ENCODE assay signal across 1 cellular context in the genomic region with DNA sequence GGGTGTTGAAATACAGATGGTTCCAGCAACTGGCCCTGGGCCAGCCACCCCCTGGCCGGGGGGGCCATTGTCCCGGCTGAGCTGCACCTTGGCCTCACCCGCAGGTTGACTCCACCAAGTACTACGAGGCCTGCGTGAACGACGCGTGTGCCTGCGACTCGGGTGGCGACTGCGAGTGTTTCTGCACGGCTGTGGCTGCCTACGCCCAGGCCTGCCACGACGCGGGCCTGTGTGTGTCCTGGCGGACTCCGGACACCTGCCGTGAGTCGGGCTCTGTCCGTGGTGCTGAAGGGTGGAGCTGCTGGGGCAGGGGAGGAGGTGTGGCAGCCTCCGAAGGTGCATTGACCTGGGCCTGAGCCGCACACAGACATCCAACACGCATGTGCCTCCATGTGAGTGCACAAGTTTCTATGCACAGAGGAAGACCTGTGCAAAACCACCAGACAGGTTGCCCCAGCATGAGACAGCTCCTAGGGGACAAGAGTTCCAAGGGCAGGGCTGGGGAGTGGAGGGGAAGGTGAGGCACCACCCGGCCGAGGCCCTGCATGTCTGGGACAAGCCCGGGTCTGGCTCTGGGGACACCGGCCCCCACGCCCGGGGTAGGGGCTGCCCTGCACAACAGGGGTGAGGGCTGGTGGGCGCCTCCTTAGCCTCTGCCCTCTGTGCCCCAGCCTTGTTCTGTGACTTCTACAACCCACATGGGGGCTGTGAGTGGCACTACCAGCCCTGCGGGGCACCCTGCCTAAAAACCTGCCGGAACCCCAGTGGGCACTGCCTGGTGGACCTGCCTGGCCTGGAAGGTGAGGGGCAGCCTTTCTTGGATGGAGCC.
A peak's percentile ranks its signal among the peaks of the same experiment; 100 is the strongest.
TF ChIP-seq lines count a peak whose summit lies in the region.

No MANE protein-coding gene starts in this region.

TF ChIP-seq in HepG2, 621 proteins besides CTCF, POLR2A, EP300 and RAD21 (continued from another document and continues in another):
- TF ChIP-seq ZBED4 (CRISPR knock-in tag; IDR thresholded peaks at IDR 0.05; ENCODE audit: borderline replicate concordance): 0 out of 2 replicates have a peak, but pooled peaks have one; percentile 31
- TF ChIP-seq PHB2 (IDR thresholded peaks at IDR 0.05; ENCODE audit: partially characterized antibody): no peak
- TF ChIP-seq TGIF2 (CRISPR knock-in tag; IDR thresholded peaks at IDR 0.05): peak; percentile 90
- TF ChIP-seq PAX8 (CRISPR knock-in tag; IDR thresholded peaks at IDR 0.05; ENCODE audit: borderline replicate concordance): no peak
- peak; percentile 84; the same call in 1 of the 2 replicates for TF ChIP-seq ZNF891 (CRISPR knock-in tag; IDR thresholded peaks at IDR 0.05)
- no peak for TF ChIP-seq ZNF326 (CRISPR knock-in tag; IDR thresholded peaks at IDR 0.05; ENCODE audit: borderline replicate concordance)
- TF ChIP-seq TSC22D2 (CRISPR knock-in tag; IDR thresholded peaks at IDR 0.05; ENCODE audit: borderline replicate concordance): peak; percentile 83; the same call in 1 of the 2 replicates
- TF ChIP-seq ZMAT3 (CRISPR knock-in tag; conservative IDR thresholded peaks at IDR 0.05): 0 out of 2 replicates have a peak, but pooled peaks have one; percentile 43
- peak; percentile 63; the same call in 1 of the 2 replicates for TF ChIP-seq REL (CRISPR knock-in tag; conservative IDR thresholded peaks at IDR 0.05)
- TF ChIP-seq ZNF777 (CRISPR knock-in tag; IDR thresholded peaks at IDR 0.05): peak; percentile 29; the same call in 1 of the 2 replicates
- peak; percentile 27; the same call in 1 of the 2 replicates for TF ChIP-seq FOXA3 (CRISPR knock-in tag; IDR thresholded peaks at IDR 0.05)
- peak; percentile 89; the same call in 1 of the 2 replicates for TF ChIP-seq HES4 (CRISPR knock-in tag; IDR thresholded peaks at IDR 0.05; ENCODE audit: borderline replicate concordance)
- TF ChIP-seq ZNF432 (CRISPR knock-in tag; IDR thresholded peaks at IDR 0.05; ENCODE audit: borderline replicate concordance): no peak
- TF ChIP-seq NFAT5 (CRISPR knock-in tag; IDR thresholded peaks at IDR 0.05): 0 out of 2 replicates have a peak, but pooled peaks have one; percentile 70
- TF ChIP-seq ZNF263 (CRISPR knock-in tag; IDR thresholded peaks at IDR 0.05): 0 out of 2 replicates have a peak, but pooled peaks have one; percentile 39
- TF ChIP-seq KLF12 (CRISPR knock-in tag; IDR thresholded peaks at IDR 0.05; ENCODE audit: borderline replicate concordance): peak; percentile 44; the same call in 1 of the 2 replicates
- no peak for TF ChIP-seq ZNF280D (CRISPR knock-in tag; IDR thresholded peaks at IDR 0.05)
- no peak for TF ChIP-seq SSRP1 (CRISPR knock-in tag; IDR thresholded peaks at IDR 0.05)
- no peak; the same call in 1 of the 2 replicates for TF ChIP-seq ZBTB49 (CRISPR knock-in tag; IDR thresholded peaks at IDR 0.05; ENCODE audit: borderline replicate concordance)
- peak; percentile 34 for TF ChIP-seq XRCC5 (optimal IDR thresholded peaks at IDR 0.05; ENCODE audit: low read length)
- no peak for TF ChIP-seq MIXL1 (CRISPR knock-in tag; IDR thresholded peaks at IDR 0.05)
- TF ChIP-seq, protein P1, sequence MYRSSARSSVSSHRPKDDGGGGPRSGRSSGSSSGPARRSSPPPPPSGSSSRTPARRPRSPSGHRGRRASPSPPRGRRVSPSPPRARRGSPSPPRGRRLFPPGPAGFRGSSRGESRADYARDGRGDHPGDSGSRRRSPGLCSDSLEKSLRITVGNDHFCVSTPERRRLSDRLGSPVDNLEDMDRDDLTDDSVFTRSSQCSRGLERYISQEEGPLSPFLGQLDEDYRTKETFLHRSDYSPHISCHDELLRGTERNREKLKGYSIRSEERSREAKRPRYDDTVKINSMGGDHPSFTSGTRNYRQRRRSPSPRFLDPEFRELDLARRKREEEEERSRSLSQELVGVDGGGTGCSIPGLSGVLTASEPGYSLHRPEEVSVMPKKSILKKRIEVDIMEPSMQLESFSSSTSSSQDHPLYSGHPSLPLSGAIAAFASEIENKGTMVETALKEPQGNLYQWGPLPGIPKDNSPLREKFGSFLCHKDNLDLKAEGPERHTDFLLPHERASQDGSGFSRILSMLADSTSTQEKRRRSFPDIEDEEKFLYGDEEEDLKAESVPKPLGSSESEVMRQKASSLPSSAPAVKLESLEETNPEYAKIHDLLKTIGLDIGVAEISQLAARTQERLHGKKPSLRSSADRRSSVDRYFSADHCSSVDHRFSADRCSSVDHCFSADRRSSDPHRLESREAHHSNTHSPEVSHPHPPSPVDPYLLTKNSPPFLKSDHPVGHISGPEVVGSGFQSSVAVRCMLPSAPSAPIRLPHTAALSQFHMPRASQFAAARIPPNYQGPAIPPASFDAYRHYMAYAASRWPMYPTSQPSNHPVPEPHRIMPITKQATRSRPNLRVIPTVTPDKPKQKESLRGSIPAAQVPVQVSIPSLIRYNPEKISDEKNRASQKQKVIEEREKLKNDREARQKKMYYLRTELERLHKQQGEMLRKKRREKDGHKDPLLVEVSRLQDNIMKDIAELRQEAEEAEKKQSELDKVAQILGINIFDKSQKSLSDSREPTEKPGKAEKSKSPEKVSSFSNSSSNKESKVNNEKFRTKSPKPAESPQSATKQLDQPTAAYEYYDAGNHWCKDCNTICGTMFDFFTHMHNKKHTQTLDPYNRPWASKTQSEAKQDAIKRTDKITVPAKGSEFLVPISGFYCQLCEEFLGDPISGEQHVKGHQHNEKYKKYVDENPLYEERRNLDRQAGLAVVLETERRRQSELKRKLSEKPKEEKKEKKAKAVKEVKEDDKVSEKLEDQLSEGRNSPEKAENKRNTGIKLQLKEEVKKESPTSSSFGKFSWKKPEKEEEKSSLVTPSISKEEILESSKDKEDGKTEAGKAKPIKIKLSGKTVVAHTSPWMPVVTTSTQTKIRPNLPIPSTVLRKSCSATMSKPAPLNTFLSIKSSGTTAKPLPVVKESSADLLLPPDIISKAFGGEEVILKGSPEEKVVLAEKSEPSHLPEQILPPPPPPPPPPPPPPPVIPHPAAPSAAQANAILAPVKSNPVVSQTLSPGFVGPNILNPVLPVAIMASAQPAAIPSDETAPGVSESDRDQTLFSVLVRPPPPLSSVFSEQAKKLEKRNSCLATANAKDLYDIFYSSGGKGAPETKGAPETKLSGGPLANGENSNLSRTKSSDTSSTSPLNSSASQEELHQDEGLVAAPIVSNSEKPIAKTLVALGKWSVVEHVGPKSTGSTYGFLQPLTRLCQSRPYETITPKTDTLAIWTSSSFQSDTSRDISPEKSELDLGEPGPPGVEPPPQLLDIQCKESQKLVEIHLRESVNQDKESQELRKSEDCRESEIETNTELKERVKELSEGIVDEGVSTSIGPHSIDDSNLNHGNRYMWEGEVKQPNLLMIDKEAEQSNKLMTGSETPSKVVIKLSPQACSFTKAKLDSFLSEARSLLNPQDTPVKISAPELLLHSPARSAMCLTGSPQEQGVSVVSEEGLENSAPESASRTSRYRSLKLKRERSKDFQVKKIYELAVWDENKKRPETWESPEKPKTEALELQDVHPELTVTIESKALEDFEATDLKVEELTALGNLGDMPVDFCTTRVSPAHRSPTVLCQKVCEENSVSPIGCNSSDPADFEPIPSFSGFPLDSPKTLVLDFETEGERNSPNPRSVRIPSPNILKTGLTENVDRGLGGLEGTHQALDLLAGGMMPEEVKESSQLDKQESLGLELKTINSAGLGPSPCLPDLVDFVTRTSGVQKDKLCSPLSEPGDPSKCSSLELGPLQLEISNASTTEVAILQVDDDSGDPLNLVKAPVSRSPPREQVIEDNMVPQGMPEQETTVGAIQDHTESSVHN (CRISPR knock-in tag; IDR thresholded peaks at IDR 0.05): no peak
- peak; percentile 71; the same call in 1 of the 2 replicates for TF ChIP-seq MTERF4 (CRISPR knock-in tag; IDR thresholded peaks at IDR 0.05)
